In the genomic region with DNA sequence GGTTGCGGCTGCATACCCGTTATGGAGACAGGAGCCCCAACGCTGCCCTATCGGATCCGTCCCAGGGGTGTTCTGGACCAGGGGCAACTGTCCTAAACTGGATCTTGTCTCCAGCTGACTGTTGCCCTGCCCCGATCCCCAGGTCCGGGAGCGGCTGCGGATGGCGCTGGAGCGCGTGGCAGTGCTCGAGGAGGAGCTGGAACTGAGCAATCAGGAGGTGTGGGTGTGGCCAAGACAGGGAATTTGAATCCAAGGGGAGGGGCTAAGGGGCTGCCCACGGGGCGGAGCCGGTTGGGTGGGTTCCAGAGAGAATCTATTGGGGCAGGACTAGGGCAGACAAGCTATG, we compare ENCODE assay signal across 1 cellular context.
A peak's percentile ranks its signal among the peaks of the same experiment; 100 is the strongest.
TF ChIP-seq lines count a peak whose summit lies in the region.

No MANE protein-coding gene starts in this region.

TF ChIP-seq in HepG2, 621 proteins besides CTCF, POLR2A, EP300 and RAD21:
- TF ChIP-seq ZNF335 (CRISPR knock-in tag; IDR thresholded peaks at IDR 0.05) (no peak), TBX3 (IDR thresholded peaks at IDR 0.05; ENCODE audit: borderline replicate concordance) (no peak), SCMH1 (CRISPR knock-in tag; IDR thresholded peaks at IDR 0.05; ENCODE audit: borderline replicate concordance) (no peak), CBX2 (IDR thresholded peaks at IDR 0.05; ENCODE audit: low read depth, low read length) (no peak), CBX2 (CRISPR knock-in tag; IDR thresholded peaks at IDR 0.05; ENCODE audit: low read depth) (no peak), HNF4G (IDR thresholded peaks at IDR 0.05; ENCODE audit: borderline replicate concordance, low read depth, low read length) (no peak), HNF4G (CRISPR knock-in tag; IDR thresholded peaks at IDR 0.05; ENCODE audit: borderline replicate concordance, low read depth) (no peak)
- TF ChIP-seq, protein P1, sequence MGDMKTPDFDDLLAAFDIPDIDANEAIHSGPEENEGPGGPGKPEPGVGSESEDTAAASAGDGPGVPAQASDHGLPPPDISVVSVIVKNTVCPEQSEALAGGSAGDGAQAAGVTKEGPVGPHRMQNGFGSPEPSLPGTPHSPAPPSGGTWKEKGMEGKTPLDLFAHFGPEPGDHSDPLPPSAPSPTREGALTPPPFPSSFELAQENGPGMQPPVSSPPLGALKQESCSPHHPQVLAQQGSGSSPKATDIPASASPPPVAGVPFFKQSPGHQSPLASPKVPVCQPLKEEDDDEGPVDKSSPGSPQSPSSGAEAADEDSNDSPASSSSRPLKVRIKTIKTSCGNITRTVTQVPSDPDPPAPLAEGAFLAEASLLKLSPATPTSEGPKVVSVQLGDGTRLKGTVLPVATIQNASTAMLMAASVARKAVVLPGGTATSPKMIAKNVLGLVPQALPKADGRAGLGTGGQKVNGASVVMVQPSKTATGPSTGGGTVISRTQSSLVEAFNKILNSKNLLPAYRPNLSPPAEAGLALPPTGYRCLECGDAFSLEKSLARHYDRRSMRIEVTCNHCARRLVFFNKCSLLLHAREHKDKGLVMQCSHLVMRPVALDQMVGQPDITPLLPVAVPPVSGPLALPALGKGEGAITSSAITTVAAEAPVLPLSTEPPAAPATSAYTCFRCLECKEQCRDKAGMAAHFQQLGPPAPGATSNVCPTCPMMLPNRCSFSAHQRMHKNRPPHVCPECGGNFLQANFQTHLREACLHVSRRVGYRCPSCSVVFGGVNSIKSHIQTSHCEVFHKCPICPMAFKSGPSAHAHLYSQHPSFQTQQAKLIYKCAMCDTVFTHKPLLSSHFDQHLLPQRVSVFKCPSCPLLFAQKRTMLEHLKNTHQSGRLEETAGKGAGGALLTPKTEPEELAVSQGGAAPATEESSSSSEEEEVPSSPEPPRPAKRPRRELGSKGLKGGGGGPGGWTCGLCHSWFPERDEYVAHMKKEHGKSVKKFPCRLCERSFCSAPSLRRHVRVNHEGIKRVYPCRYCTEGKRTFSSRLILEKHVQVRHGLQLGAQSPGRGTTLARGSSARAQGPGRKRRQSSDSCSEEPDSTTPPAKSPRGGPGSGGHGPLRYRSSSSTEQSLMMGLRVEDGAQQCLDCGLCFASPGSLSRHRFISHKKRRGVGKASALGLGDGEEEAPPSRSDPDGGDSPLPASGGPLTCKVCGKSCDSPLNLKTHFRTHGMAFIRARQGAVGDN (CRISPR knock-in tag; IDR thresholded peaks at IDR 0.05), result 0 out of 2 replicates have a peak, but pooled peaks have one; percentile 5
- TF ChIP-seq, protein P2, sequence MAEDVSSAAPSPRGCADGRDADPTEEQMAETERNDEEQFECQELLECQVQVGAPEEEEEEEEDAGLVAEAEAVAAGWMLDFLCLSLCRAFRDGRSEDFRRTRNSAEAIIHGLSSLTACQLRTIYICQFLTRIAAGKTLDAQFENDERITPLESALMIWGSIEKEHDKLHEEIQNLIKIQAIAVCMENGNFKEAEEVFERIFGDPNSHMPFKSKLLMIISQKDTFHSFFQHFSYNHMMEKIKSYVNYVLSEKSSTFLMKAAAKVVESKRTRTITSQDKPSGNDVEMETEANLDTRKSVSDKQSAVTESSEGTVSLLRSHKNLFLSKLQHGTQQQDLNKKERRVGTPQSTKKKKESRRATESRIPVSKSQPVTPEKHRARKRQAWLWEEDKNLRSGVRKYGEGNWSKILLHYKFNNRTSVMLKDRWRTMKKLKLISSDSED (CRISPR knock-in tag; IDR thresholded peaks at IDR 0.05), result no peak
- TF ChIP-seq, protein P3, sequence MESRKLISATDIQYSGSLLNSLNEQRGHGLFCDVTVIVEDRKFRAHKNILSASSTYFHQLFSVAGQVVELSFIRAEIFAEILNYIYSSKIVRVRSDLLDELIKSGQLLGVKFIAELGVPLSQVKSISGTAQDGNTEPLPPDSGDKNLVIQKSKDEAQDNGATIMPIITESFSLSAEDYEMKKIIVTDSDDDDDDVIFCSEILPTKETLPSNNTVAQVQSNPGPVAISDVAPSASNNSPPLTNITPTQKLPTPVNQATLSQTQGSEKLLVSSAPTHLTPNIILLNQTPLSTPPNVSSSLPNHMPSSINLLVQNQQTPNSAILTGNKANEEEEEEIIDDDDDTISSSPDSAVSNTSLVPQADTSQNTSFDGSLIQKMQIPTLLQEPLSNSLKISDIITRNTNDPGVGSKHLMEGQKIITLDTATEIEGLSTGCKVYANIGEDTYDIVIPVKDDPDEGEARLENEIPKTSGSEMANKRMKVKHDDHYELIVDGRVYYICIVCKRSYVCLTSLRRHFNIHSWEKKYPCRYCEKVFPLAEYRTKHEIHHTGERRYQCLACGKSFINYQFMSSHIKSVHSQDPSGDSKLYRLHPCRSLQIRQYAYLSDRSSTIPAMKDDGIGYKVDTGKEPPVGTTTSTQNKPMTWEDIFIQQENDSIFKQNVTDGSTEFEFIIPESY (CRISPR knock-in tag; IDR thresholded peaks at IDR 0.05), result peak; percentile 46; the same call in 1 of the 2 replicates
